18 cellular contexts compared by ENCODE assay signal in the genomic region with DNA sequence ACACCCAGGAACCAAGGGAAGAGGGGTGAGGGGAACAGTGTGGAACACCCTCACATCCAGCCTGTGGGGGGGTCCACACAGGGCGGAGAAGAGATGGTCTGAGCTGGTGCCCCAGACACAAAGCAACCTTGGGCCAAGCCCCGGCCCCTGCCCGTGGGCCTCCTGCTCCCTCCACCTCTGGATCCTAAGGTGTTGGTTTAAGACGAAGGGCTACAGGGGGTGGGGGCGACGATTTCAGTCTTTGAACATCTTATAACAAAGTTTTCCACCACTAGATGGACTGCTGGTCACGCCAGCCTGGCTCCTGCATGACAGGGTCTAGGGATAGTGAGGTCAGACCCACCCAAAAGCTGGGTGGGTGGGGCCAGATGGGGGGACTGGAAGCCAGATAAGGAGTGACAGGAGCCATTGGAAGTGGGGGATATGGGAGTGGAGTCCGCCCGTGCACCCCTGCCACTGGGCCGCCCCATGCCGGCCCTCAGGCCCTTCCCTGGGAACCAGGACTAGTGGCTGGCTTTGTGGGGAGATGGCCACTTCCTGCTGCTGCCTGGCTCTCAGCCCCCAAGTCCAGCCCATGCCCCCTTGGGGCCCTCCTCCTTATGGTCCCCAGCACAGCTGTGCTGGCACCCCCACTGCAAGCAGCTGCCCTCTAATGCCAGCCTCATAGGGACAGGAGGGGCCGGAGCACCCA.
"Had no signal": no experiment of that assay in that cellular context is flagged by ENCODE, and none has a peak within 500 bp of the region (broad histone marks: within the 10 kb centered on the region; RNA-seq: fewer than 3 reads in every experiment).

No MANE protein-coding gene starts in this region.

- DNase-seq: activated CD4-positive, alpha-beta T cell treated with anti-CD3 and anti-CD28 coated beads for 36 hours; activated CD8-positive, alpha-beta memory T cell treated with anti-CD3 and anti-CD28 coated beads, Interleukin-2, amount 50 U/mL, for 4 hours; activated effector memory CD4-positive, alpha-beta T cell treated with anti-CD3 and anti-CD28 coated beads, Interleukin-2, amount 50 U/mL, for 16 hours; activated naive CD4-positive, alpha-beta T cell treated with anti-CD3 and anti-CD28 coated beads, Interleukin-2, amount 50 U/mL, for 16 hours; activated T-cell treated with anti-CD3 and anti-CD28 coated beads, Interleukin-2, amount 50 U/mL, for 72 hours; erythroblast; foreskin melanocyte; glutamatergic neuron; mesendoderm; naive thymus-derived CD4-positive, alpha-beta T cell; occipital lobe; retina; stimulated activated CD4-positive, alpha-beta T cell treated with anti-CD3 and anti-CD28 coated beads, Interleukin-12 subunit alpha, Interleukin-12 subunit beta, amount 100 ng/mL, for 4 hours; stimulated activated CD4-positive, alpha-beta T cell treated with anti-CD3 and anti-CD28 coated beads, Interleukin-1b, Interleukin-23, amount 100 ng/mL, for 48 hours; trophoblast cell had no signal

- ATAC-seq: activated CD4-positive, alpha-beta T cell treated with anti-CD3 and anti-CD28 coated beads for 36 hours; naive thymus-derived CD4-positive, alpha-beta T cell had no signal

- H3K27me3 ChIP-seq: suprapubic skin, vagina had no signal

- H3K36me3 ChIP-seq: vagina had no signal

- H3K27ac ChIP-seq: suprapubic skin, vagina had no signal

- H3K9me3 ChIP-seq: suprapubic skin, vagina had no signal

- H3K4me3 ChIP-seq: coronary artery, suprapubic skin, vagina had no signal
